Comparison of ENCODE assay signal across 19 cellular contexts in genomic region chr2:54553075-54553474, GRCh38.
A peak's percentile ranks its signal among the peaks of the same experiment; 100 is the strongest.
DNase-seq lines count a peak whose midpoint lies in the region; ATAC-seq and TF ChIP-seq lines count a peak whose summit lies in the region.
"Had no signal": no experiment of that assay in that cellular context is flagged by ENCODE, and none has a peak within 500 bp of the region (broad histone marks: within the 10 kb centered on the region; RNA-seq: fewer than 3 reads in every experiment).

No MANE protein-coding gene starts in this region.

- no peaks in the 10 kb centered on the region for H3K9me3 Mint-ChIP-seq in Calu3 (ENCODE audit: low read depth, unreplicated experiment)
- H3K9me3 Mint-ChIP-seq: CD8-positive, alpha-beta T cell; GM23338 had no signal

- H3K4me1 Mint-ChIP-seq in Calu3 (ENCODE audit: low read depth, unreplicated experiment), result peaks cover 77% of the 10 kb centered on the region

- no peak for ATAC-seq in left cardiac atrium
- ATAC-seq: CD8-positive, alpha-beta T cell; GM23338; Right ventricle myocardium inferior had no signal

- intact Hi-C loops in left ventricle myocardium inferior (cut with micrococcal nuclease), result no loop called here
- intact Hi-C loops in left cardiac atrium (cut with DNase I), result no loop called here
- intact Hi-C loops in Calu3 (cut with micrococcal nuclease; ENCODE audit: unreplicated experiment), result no loop called here

- H3K27ac ChIP-seq in left ventricle myocardium inferior (replicated peaks), result peak overlapping the region; percentile 27
- H3K27ac ChIP-seq: KMS-11 had no signal

- no peak overlapping the region for H3K4me3 ChIP-seq in left ventricle myocardium inferior
- H3K4me3 ChIP-seq: GM23338 had no signal

- H3K4me3 Mint-ChIP-seq in Calu3 (ENCODE audit: low read depth, unreplicated experiment), result no peak overlapping the region
- H3K4me3 Mint-ChIP-seq: CD8-positive, alpha-beta T cell; GM23338 had no signal

- peaks cover 23% of the 10 kb centered on the region for H3K36me3 Mint-ChIP-seq in Calu3 (ENCODE audit: insufficient read depth, unreplicated experiment)
- H3K36me3 Mint-ChIP-seq: CD8-positive, alpha-beta T cell had no signal

- H3K27me3 Mint-ChIP-seq in Calu3 (ENCODE audit: unreplicated experiment), result no peaks in the 10 kb centered on the region

- H3K27me3 ChIP-seq in left ventricle myocardium inferior (ENCODE audit: low read depth), result no peaks in the 10 kb centered on the region

- no peak for DNase-seq in left ventricle myocardium inferior
- DNase-seq in left cardiac atrium, result no peak
- DNase-seq in Calu3, result no peak
- DNase-seq in islet precursor cell, result peak; percentile 2
- no peak for DNase-seq in RKO (ENCODE audit: low spot score)
- no peak for DNase-seq in NCI-H2227 (lab: John Stamatoyannopoulos, UW; ENCODE audit: unreplicated experiment)
- no peak for DNase-seq in stimulated activated CD4-positive, alpha-beta T cell treated with anti-CD3 and anti-CD28 coated beads, Interleukin-4, amount 100 ng/mL, for 24 hours
- DNase-seq: CD8-positive, alpha-beta T cell; HCEC 1CT; IMR-90; NCI-H1092 treated with DMSO at 0.1 percent for 48 hours; NCI-H1436 treated with DMSO at 0.1 percent for 48 hours; NCI-H2029 treated with DMSO at 0.1 percent for 48 hours; NCI-H446; NCI-H526; OCI-M1 had no signal

- CTCF ChIA-PET in Calu3 (lab: Charles Lee), result no interaction called here

- H3K9me3 ChIP-seq in left ventricle myocardium inferior (replicated peaks), result no peaks in the 10 kb centered on the region

- peak overlapping the region; percentile 6 for H3K27ac Mint-ChIP-seq in Calu3 (ENCODE audit: unreplicated experiment)
- H3K27ac Mint-ChIP-seq: GM23338 had no signal

- no peaks in the 10 kb centered on the region for H3K36me3 ChIP-seq in left ventricle myocardium inferior

- TF ChIP-seq CTCF in left ventricle myocardium inferior (IDR thresholded peaks at IDR 0.05; ENCODE audit: borderline replicate concordance), result no peak
- TF ChIP-seq CTCF in Calu3 (IDR thresholded peaks at IDR 0.05; ENCODE audit: unreplicated experiment), result no peak

- no TSS peak for BruUV-seq in Calu3 (replicated peaks; lab: Mats Ljungman, UMichigan)

- H3K4me1 ChIP-seq in left ventricle myocardium inferior, result peaks cover 100% of the 10 kb centered on the region
